In the genomic region with DNA sequence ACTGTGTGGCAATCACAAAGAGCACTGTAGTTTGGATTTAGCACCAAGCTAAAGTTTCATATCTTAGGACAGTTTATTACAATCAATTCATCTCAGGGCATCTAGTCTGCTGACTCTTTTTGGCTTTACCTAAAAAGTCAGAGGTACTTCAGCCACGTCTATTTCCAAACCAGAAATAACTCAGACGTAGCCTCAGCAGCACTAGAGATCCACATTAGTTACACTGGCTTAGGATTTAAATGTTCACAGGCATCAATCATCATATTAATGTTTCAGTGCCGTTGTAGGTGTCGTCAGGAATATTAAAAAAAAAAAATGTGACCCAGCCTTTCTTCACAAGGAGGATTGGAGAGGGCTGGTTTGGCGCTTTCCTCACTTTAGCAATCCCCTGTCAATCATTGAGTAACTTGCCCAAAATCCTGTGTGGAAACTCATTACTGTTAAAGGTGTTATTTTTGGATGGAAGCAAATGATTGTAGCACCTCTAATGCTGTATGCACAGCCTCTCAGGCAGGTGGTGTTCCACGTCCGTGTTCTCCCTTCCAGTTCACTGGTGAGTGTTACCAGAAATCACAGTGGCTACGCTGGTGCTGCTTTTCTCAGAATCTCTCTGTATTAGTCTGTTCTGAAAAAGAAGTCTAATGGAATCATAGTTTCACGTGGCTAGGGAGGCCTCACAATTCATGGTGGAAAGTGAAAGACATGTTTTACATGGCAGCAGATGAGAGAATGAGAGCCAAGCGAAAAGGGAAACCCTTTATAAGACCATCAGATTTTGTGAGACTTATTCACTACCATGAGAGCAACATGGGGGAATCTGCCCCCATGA, we compare ENCODE assay signal across 10 cellular contexts. TPM values are rescaled to one million over a fixed set of nuclear protein-coding genes. Genes with fewer than 3 reads are reported as not detected.
DNase-seq lines count a peak whose midpoint lies in the region; ATAC-seq and TF ChIP-seq lines count a peak whose summit lies in the region.
"Had no signal": no experiment of that assay in that cellular context is flagged by ENCODE, and none has a peak within 500 bp of the region (broad histone marks: within the 10 kb centered on the region; RNA-seq: fewer than 3 reads in every experiment).

No MANE protein-coding gene starts in this region.

- H3K4me3 Mint-ChIP-seq in GM23338: no peak overlapping the region
- H3K4me3 Mint-ChIP-seq in T-cell: peak overlapping the region in 2 of 3 donors; percentile 37 to 46

- H3K4me1 ChIP-seq in GM23338 (ENCODE audit: insufficient read depth) (peaks cover 4% of the 10 kb centered on the region; the same call in 1 of the 2 replicates), tibial artery (peaks cover 0 to 76% (median 8%) of the 10 kb centered on the region in 4 donors), sigmoid colon (peaks cover 0 to 54% (median 50%) of the 10 kb centered on the region in 4 donors)

- TF ChIP-seq CTCF in GM23338 (conservative IDR thresholded peaks at IDR 0.05; ENCODE audit: low read depth in 2 of 2) (no peak), retinal pigment epithelial cell (conservative IDR thresholded peaks at IDR 0.05; ENCODE audit: low read depth, low read length) (no peak), tibial artery (IDR thresholded peaks at IDR 0.05) (no peak), sigmoid colon (IDR thresholded peaks at IDR 0.05) (no peak)

- H2AFZ ChIP-seq in GM23338: no peak overlapping the region
- H2AFZ ChIP-seq: GM23248 had no signal

- H3K27ac Mint-ChIP-seq in GM23338 (peak overlapping the region; percentile 41; the same call in 1 of the 2 replicates), T-cell (peak overlapping the region in 1 of 2 donors; percentile 33)

- TF ChIP-seq EP300 in sigmoid colon (IDR thresholded peaks at IDR 0.05): no peak

- H3K27ac ChIP-seq in GM23338 (ENCODE audit: low read depth) (no peak overlapping the region), tibial artery (no peak overlapping the region), sigmoid colon (no peak overlapping the region)
- H3K27ac ChIP-seq: GM23248 had no signal

- no peaks in the 10 kb centered on the region for H3K36me3 ChIP-seq in GM23338 (ENCODE audit: insufficient read depth)
- H3K36me3 ChIP-seq in tibial artery: no peaks in the 10 kb centered on the region
- H3K36me3 ChIP-seq in sigmoid colon: no peaks in the 10 kb centered on the region

- peaks cover 13% of the 10 kb centered on the region; the same call in 1 of the 3 replicates for H3K4me1 Mint-ChIP-seq in GM23338
- peaks cover 79 to 82% (median 81%) of the 10 kb centered on the region in 3 donors for H3K4me1 Mint-ChIP-seq in T-cell

- H4K20me1 ChIP-seq in GM23338 (replicated peaks; ENCODE audit: insufficient read depth): no peaks in the 10 kb centered on the region

- H3F3A ChIP-seq in GM23338 (replicated peaks; ENCODE audit: low read depth): no peaks in the 10 kb centered on the region

- no peak for TF ChIP-seq POLR2A in sigmoid colon (IDR thresholded peaks at IDR 0.05)

- intact Hi-C loops in tibial artery (cut with DNase I; ENCODE audit: low total_unique reads): no loop called here
- intact Hi-C loops in sigmoid colon (cut with DNase I): no loop called here

- H3K27me3 Mint-ChIP-seq in GM23338 (ENCODE audit: insufficient read depth, low read depth, poor library complexity) (peaks cover 3% of the 10 kb centered on the region), T-cell (no peaks in the 10 kb centered on the region)

- peaks cover 4% of the 10 kb centered on the region; the same call in 1 of the 3 replicates for H3K36me3 Mint-ChIP-seq in GM23338 (ENCODE audit: low read depth)
- H3K36me3 Mint-ChIP-seq in T-cell: peaks cover 6% of the 10 kb centered on the region

- H3K4me3 ChIP-seq in GM23338 (no peak overlapping the region), retinal pigment epithelial cell (ENCODE audit: low read length) (no peak overlapping the region), tibial artery (no peak overlapping the region), sigmoid colon (no peak overlapping the region)
- H3K4me3 ChIP-seq: GM23248 had no signal

- 87 to 92% methylated on average over 10 of the region's 10 CpGs for WGBS in sigmoid colon, 2 donors

- no peaks in the 10 kb centered on the region for H3K9me3 Mint-ChIP-seq in GM23338
- no peaks in the 10 kb centered on the region for H3K9me3 Mint-ChIP-seq in T-cell

- H3K4me2 ChIP-seq in GM23338: no peak overlapping the region

- H3K27me3 ChIP-seq in GM23338 (ENCODE audit: insufficient read depth): no peaks in the 10 kb centered on the region
- H3K27me3 ChIP-seq in tibial artery: no peaks in the 10 kb centered on the region
- H3K27me3 ChIP-seq in sigmoid colon: no peaks in the 10 kb centered on the region

- POLR2A ChIA-PET in T-cell (lab: Charles Lee): interaction anchor here in 1 of 2 donors (1.1 kb wide), 1 partner anchor 16 kb away, joined by 3 read pairs; no protein-coding TSS in a partner anchor

- H3K79me2 ChIP-seq in GM23338 (replicated peaks; ENCODE audit: insufficient read depth): peaks cover 78% of the 10 kb centered on the region

- H3K9me3 ChIP-seq in tibial artery (no peaks in the 10 kb centered on the region), sigmoid colon (no peaks in the 10 kb centered on the region)

- no peaks in the 10 kb centered on the region for H3K9me2 ChIP-seq in GM23338 (ENCODE audit: insufficient read depth)

- CTCF ChIA-PET in T-cell (lab: Charles Lee): no interaction called here

- ATAC-seq in GM18870 (IDR thresholded peaks at IDR 0.05; ENCODE audit: unreplicated experiment): peak; percentile 92
- ATAC-seq in GM23338: no peak
- no peak for ATAC-seq in T-cell (replicated peaks in 1 of 4)

- DNase-seq in GM23338 (ENCODE audit: low spot score) (no peak), T-cell (no peak), retinal pigment epithelial cell (ENCODE audit: low read depth) (peak; percentile 16), HCEC 1CT (no peak), hypothalamus (lab: John Stamatoyannopoulos, UW) (no peak), tibial artery (no peak), sigmoid colon (no peak)
- DNase-seq: GM23248, posterior cingulate gyrus had no signal

TF ChIP-seq in GM23338, 12 proteins besides CTCF, POLR2A, EP300 and RAD21 (continues in another document):
- no peak for TF ChIP-seq REST (IDR thresholded peaks at IDR 0.05; ENCODE audit: unreplicated experiment)
- TF ChIP-seq STAT1 (IDR thresholded peaks at IDR 0.05; ENCODE audit: unreplicated experiment): no peak
- TF ChIP-seq, protein P1, sequence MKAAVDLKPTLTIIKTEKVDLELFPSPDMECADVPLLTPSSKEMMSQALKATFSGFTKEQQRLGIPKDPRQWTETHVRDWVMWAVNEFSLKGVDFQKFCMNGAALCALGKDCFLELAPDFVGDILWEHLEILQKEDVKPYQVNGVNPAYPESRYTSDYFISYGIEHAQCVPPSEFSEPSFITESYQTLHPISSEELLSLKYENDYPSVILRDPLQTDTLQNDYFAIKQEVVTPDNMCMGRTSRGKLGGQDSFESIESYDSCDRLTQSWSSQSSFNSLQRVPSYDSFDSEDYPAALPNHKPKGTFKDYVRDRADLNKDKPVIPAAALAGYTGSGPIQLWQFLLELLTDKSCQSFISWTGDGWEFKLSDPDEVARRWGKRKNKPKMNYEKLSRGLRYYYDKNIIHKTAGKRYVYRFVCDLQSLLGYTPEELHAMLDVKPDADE (IDR thresholded peaks at IDR 0.05): no peak
- no peak for TF ChIP-seq POLR2AphosphoS5 (IDR thresholded peaks at IDR 0.05; ENCODE audit: low read depth)
- no peak for TF ChIP-seq ZNF331 (CRISPR knock-in tag; IDR thresholded peaks at IDR 0.05; ENCODE audit: low read depth)
- no peak for TF ChIP-seq CREB1 (CRISPR knock-in tag; IDR thresholded peaks at IDR 0.05; ENCODE audit: low read depth)
- no peak for TF ChIP-seq EZH2phosphoT487 (IDR thresholded peaks at IDR 0.05; ENCODE audit: unreplicated experiment)
- no peak for TF ChIP-seq ZNF114 (CRISPR knock-in tag; IDR thresholded peaks at IDR 0.05)

RNA-seq across cellular contexts. Expression of gene NEK7, which starts 45.4 kb away (rescaled TPM):
- total RNA-seq in GM23338 (2014; rRNA removed; shearing (Covaris generic)): 15.3 and 18.6 TPM in 2 replicates
- polyA plus RNA-seq in GM23338 (2016; fragmentation: Nextera tagmentation; extraction: Ambion mirVana): 3.2 and 4.8 TPM in 2 replicates
- 10 to 100 TPM; 31.8 to 75.4 (median 69.9) TPM for total RNA-seq in T-cell
- total RNA-seq in sigmoid colon: 100 to 1,000 TPM; 171 to 312 (median 199) TPM
- polyA plus RNA-seq in sigmoid colon: 10 to 100 TPM; 15.2 to 39.0 (median 26.1) TPM
